In the genomic region with DNA sequence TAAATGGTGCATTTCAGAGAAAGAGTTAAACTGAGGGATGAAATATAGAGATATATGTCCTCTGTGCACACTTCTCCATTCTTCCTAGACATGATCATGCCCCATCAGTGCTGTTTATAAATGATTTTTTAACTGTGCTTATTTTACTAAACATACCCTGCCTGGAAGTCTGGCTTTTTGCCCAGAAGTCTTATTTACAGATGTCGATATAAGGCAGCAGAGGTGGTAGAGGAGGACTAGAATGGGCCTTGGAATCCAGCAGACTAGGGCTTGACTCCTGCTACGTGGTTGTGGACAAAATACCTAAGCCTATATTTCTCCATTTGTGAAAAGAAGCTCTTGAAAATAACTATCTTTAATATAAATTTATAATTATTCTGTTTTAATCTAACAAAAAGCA, we compare ENCODE assay signal across 16 cellular contexts.
DNase-seq lines count a peak whose midpoint lies in the region; ATAC-seq lines count a peak whose summit lies in the region.
"Had no signal": no experiment of that assay in that cellular context is flagged by ENCODE, and none has a peak within 500 bp of the region (broad histone marks: within the 10 kb centered on the region; RNA-seq: fewer than 3 reads in every experiment).

No MANE protein-coding gene starts in this region.

- H3K9ac ChIP-seq in mesenchymal stem cell (ENCODE audit: low read length): no peak overlapping the region

- no peak overlapping the region for H3K4me3 ChIP-seq in mesenchymal stem cell (ENCODE audit: insufficient read depth in 1 of 2, low read depth in 1 of 2, low read length in 2 of 2)
- H3K4me3 ChIP-seq: MG63 had no signal

- no peak overlapping the region for H2BK5ac ChIP-seq in mesenchymal stem cell (ENCODE audit: low read depth, low read length, poor library complexity, severe bottlenecking)

- H3K14ac ChIP-seq in mesenchymal stem cell (ENCODE audit: low read length in 2 of 2): no peak overlapping the region

- no peak overlapping the region for H2AK5ac ChIP-seq in mesenchymal stem cell (ENCODE audit: low read length, severe bottlenecking)

- H3K27me3 ChIP-seq in mesenchymal stem cell (ENCODE audit: control insufficient read depth in 1 of 2, insufficient read depth in 1 of 2, low read length in 2 of 2): peaks cover 0 to 9% of the 10 kb centered on the region in 2 experiments
- H3K27me3 ChIP-seq: BE2C, MG63 had no signal

- no peak overlapping the region for H3K4me2 ChIP-seq in mesenchymal stem cell (ENCODE audit: low read length, poor library complexity, severe bottlenecking)

- DNase-seq in DMS53 (lab: John Stamatoyannopoulos, UW): peak; percentile 32
- no peak for DNase-seq in DMS53 treated with DMSO at 0.1 percent for 48 hours (lab: John Stamatoyannopoulos, UW; ENCODE audit: unreplicated experiment)
- peak; percentile 80 for DNase-seq in NCI-H345 (lab: John Stamatoyannopoulos, UW)
- DNase-seq in OCI-M1 (lab: John Stamatoyannopoulos, UW): peak; percentile 14
- peak; percentile 2 for DNase-seq in mesenchymal stem cell
- no peak for DNase-seq in activated CD4-positive, alpha-beta T cell treated with anti-CD3 and anti-CD28 coated beads, Interleukin-2, amount 50 U/mL, for 1 hour
- no peak for DNase-seq in activated CD4-positive, CD25-positive, alpha-beta regulatory T cell (lab: John Stamatoyannopoulos, UW)
- DNase-seq: 8988T; BE2C; Calu3; CD4-positive, alpha-beta T cell; MG63; NCI-H1436; NCI-H2107; T-helper 17 cell had no signal

- no peak overlapping the region for H4K91ac ChIP-seq in mesenchymal stem cell (ENCODE audit: low read length)

- no peaks in the 10 kb centered on the region for H3K36me3 ChIP-seq in mesenchymal stem cell (ENCODE audit: control insufficient read depth in 1 of 2, insufficient read depth in 2 of 2, low read depth in 1 of 2, low read length in 2 of 2)
- H3K36me3 ChIP-seq: BE2C, MG63 had no signal

- H3K27ac ChIP-seq in mesenchymal stem cell (ENCODE audit: low read length, poor library complexity, severe bottlenecking): no peak overlapping the region

- no peaks in the 10 kb centered on the region for H3K79me1 ChIP-seq in mesenchymal stem cell (replicated peaks; ENCODE audit: low read length, poor library complexity, severe bottlenecking)

- no peak overlapping the region for H4K8ac ChIP-seq in mesenchymal stem cell (ENCODE audit: low read length)

- WGBS in mesenchymal stem cell: 75% methylated on average over 1 of the region's 2 CpGs

- H2AFZ ChIP-seq in mesenchymal stem cell (ENCODE audit: low read depth, low read length): no peak overlapping the region

- H3K18ac ChIP-seq in mesenchymal stem cell (ENCODE audit: low read depth in 1 of 2, low read length in 2 of 2): no peak overlapping the region

- H2BK15ac ChIP-seq in mesenchymal stem cell (ENCODE audit: low read depth, poor library complexity, severe bottlenecking): no peak overlapping the region

- ATAC-seq in GM18511 (IDR thresholded peaks at IDR 0.05; ENCODE audit: unreplicated experiment): no peak
- ATAC-seq: T-helper 17 cell had no signal

- no peak overlapping the region for H2BK12ac ChIP-seq in mesenchymal stem cell (ENCODE audit: low read length in 2 of 2)

- no peak overlapping the region for H3K23ac ChIP-seq in mesenchymal stem cell (ENCODE audit: low read length in 2 of 2)

- no peaks in the 10 kb centered on the region for H3K4me1 ChIP-seq in mesenchymal stem cell (ENCODE audit: control insufficient read depth, insufficient read depth, low read depth, low read length)
- H3K4me1 ChIP-seq: BE2C had no signal

- no peak overlapping the region for H2BK120ac ChIP-seq in mesenchymal stem cell (ENCODE audit: low read depth, low read length)

- no peaks in the 10 kb centered on the region for H3K9me3 ChIP-seq in mesenchymal stem cell (ENCODE audit: control insufficient read depth, low read length)
- H3K9me3 ChIP-seq: BE2C, MG63 had no signal

- H3K4ac ChIP-seq in mesenchymal stem cell (ENCODE audit: low read depth in 1 of 2, low read length in 2 of 2): no peak overlapping the region

Comparison
In these comparisons a context has a peak if more than half of its experiments do, and no peak if none do; other contexts are left out.
1. DNase-seq: peak in DMS53 (single experiment), NCI-H345 (single experiment), OCI-M1 (single experiment) and mesenchymal stem cell (single experiment); none in DMS53 treated with DMSO at 0.1 percent for 48 hours (single experiment), activated CD4-positive, alpha-beta T cell treated with anti-CD3 and anti-CD28 coated beads, Interleukin-2, amount 50 U/mL, for 1 hour (single experiment) and activated CD4-positive, CD25-positive, alpha-beta regulatory T cell (0 of 4).